In the genomic region with DNA sequence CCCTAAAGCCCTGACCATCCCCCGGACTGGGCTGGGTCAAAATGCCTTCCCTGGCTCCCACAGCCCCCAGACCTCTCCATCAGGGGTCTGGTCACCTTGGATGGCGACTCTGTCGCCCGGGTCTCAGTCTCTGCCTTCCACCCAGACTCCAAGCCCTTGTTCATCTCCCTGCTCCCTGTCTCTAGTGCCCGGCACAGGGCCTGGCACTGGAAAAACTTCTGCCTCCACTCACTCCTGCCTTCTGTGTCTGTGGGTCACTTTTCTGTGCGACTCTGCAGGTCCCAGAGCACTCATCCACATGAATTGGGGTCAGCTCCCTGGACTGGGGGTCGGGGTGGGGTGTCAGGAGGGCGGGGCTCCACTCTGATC, we compare ENCODE assay signal across 8 cellular contexts. TPM values are rescaled to one million over a fixed set of nuclear protein-coding genes. Genes with fewer than 3 reads are reported as not detected.
DNase-seq lines count a peak whose midpoint lies in the region; ATAC-seq, FAIRE-seq and TF ChIP-seq lines count a peak whose summit lies in the region.

No MANE protein-coding gene starts in this region.

- no peaks in the 10 kb centered on the region for H3K9me3 ChIP-seq in left ventricle myocardium inferior (replicated peaks)
- H3K9me3 ChIP-seq in aorta (ENCODE audit: control insufficient read depth, low read length), result no peaks in the 10 kb centered on the region

- H3K36me3 Mint-ChIP-seq in mesothelial cell of epicardium, result peaks cover 2% of the 10 kb centered on the region

- H3K4me3 ChIP-seq in left ventricle myocardium inferior, result peak overlapping the region; percentile 91
- H3K4me3 ChIP-seq in bronchial epithelial cell (ENCODE audit: low read depth, low read length), result peak overlapping the region; percentile 82
- H3K4me3 ChIP-seq in aorta (ENCODE audit: low read length in 2 of 2), result peak overlapping the region; percentile 69 to 90

- WGBS in aorta, 2 donors, result 17% methylated on average over 8 of the region's 8 CpGs

- no peaks in the 10 kb centered on the region for H3K36me3 ChIP-seq in left ventricle myocardium inferior
- peaks cover 3% of the 10 kb centered on the region for H3K36me3 ChIP-seq in bronchial epithelial cell (ENCODE audit: control insufficient read depth, insufficient read depth, low read length)
- no peaks in the 10 kb centered on the region for H3K36me3 ChIP-seq in aorta (ENCODE audit: control insufficient read depth in 1 of 2, insufficient read depth in 2 of 2, low read length in 1 of 2)

- peaks cover 59% of the 10 kb centered on the region for H3K4me1 ChIP-seq in left ventricle myocardium inferior
- H3K4me1 ChIP-seq in aorta (ENCODE audit: control insufficient read depth in 1 of 2, insufficient read depth in 2 of 2, low read length in 2 of 2), result no peaks in the 10 kb centered on the region

- H3K27me3 ChIP-seq in left ventricle myocardium inferior (ENCODE audit: low read depth), result no peaks in the 10 kb centered on the region
- no peaks in the 10 kb centered on the region for H3K27me3 ChIP-seq in bronchial epithelial cell (ENCODE audit: control insufficient read depth, insufficient read depth, low read length)
- H3K27me3 ChIP-seq in aorta (ENCODE audit: control insufficient read depth in 1 of 2, insufficient read depth in 2 of 2, low read length in 1 of 2), result no peaks in the 10 kb centered on the region

- no peaks in the 10 kb centered on the region for H3K9me3 Mint-ChIP-seq in mesothelial cell of epicardium

- H3K27ac ChIP-seq in left ventricle myocardium inferior (replicated peaks) (peak overlapping the region; percentile 97), aorta (ENCODE audit: low read depth in 1 of 2, low read length in 2 of 2) (no peak overlapping the region)

- ATAC-seq in left ventricle myocardium superior (no peak), aorta (ENCODE audit: low FRiP score) (no peak), sciatic nerve (no peak)

- peak overlapping the region; percentile 89 for H3K27ac Mint-ChIP-seq in mesothelial cell of epicardium

- DNase-seq in left ventricle myocardium inferior (no peak), left ventricle myocardium superior (no peak), bronchial epithelial cell (ENCODE audit: low read depth) (no peak), mesothelial cell of epicardium (ENCODE audit: low spot score in 2 of 2, unreplicated experiment in 2 of 2) (no peak), aorta (no peak), sciatic nerve (ENCODE audit: low spot score) (no peak), RKO (ENCODE audit: low spot score) (no peak)
- no peak for DNase-seq in effector CD8-positive, alpha-beta T cell (lab: John Stamatoyannopoulos, UW)

- FAIRE-seq in bronchial epithelial cell (lab: Jason Lieb, UNC), result no peak

- H3K4me1 Mint-ChIP-seq in mesothelial cell of epicardium, result peaks cover 20% of the 10 kb centered on the region

- intact Hi-C loops in left ventricle myocardium inferior (cut with micrococcal nuclease), result no loop called here
- intact Hi-C loops in left ventricle myocardium superior (cut with micrococcal nuclease), result no loop called here
- intact Hi-C loops in aorta (cut with DNase I), result loop anchor here in 1 of 2 donors (10.0 kb wide), 2 partner anchors 465 to 1655 kb away; partner anchors contain the start of genes LENG9 and U2AF2
- intact Hi-C loops in sciatic nerve (cut with DNase I), result no loop called here

- no peak for TF ChIP-seq CTCF in left ventricle myocardium inferior (IDR thresholded peaks at IDR 0.05; ENCODE audit: borderline replicate concordance)
- no peak for TF ChIP-seq CTCF in bronchial epithelial cell (IDR thresholded peaks at IDR 0.05; ENCODE audit: insufficient read depth, low read length, severe bottlenecking)
- TF ChIP-seq CTCF in mesothelial cell of epicardium (IDR thresholded peaks at IDR 0.05; ENCODE audit: unreplicated experiment), result no peak

- no peaks in the 10 kb centered on the region for H3K27me3 Mint-ChIP-seq in mesothelial cell of epicardium (ENCODE audit: low read depth)

- H3K4me3 Mint-ChIP-seq in mesothelial cell of epicardium, result peak overlapping the region; percentile 78

RNA-seq across cellular contexts. Expression of gene ZNF787, which starts 1.1 kb away (rescaled TPM):
- total RNA-seq in left ventricle myocardium inferior (31.8 TPM), left ventricle myocardium superior (33.8 TPM), bronchial epithelial cell (32.6 and 43.0 TPM in 2 replicates), mesothelial cell of epicardium (33.3 to 38.3 TPM (median 35.5 TPM) in 3 replicates), aorta (10 to 100 TPM; 23.9 to 25.5 TPM), sciatic nerve (24.6 TPM)
- polyA plus RNA-seq in aorta, result 10 to 100 TPM in 1 of 2 donors, 1 to 10 TPM in 1; 6.6 to 12.1 TPM

RNA-seq across cellular contexts. Expression of gene ZNF444, which starts 21.1 kb away (rescaled TPM):
- total RNA-seq in left ventricle myocardium inferior (19.2 TPM), left ventricle myocardium superior (23.9 TPM), bronchial epithelial cell (4.2 and 7.0 TPM in 2 replicates), mesothelial cell of epicardium (61.3 to 66.1 TPM (median 63.6 TPM) in 3 replicates), aorta (10 to 100 TPM; 23.0 to 26.1 TPM), sciatic nerve (32.5 TPM)
- polyA plus RNA-seq in aorta, result 10 to 100 TPM; 10.3 to 48.3 TPM

RNA-seq across cellular contexts. Expression of gene GALP, which starts 55.8 kb away (rescaled TPM):
- total RNA-seq in left ventricle myocardium inferior (not detected), left ventricle myocardium superior (not detected), bronchial epithelial cell (not detected in 2 replicates), mesothelial cell of epicardium (not detected in 3 replicates), aorta (not detected), sciatic nerve (not detected)
- not detected for polyA plus RNA-seq in aorta
